Comparison of ENCODE assay signal across 1 cellular context in genomic region chr3:152846572-152847202, GRCh38.
TF ChIP-seq lines count a peak whose summit lies in the region.

No MANE protein-coding gene starts in this region.

TF ChIP-seq in K562, 482 proteins besides CTCF, POLR2A, EP300 and RAD21 (continued from another document):
- peak; percentile 87 for TF ChIP-seq CBX1 (IDR thresholded peaks at IDR 0.05; ENCODE audit: low read depth)
- peak; percentile 89 for TF ChIP-seq ZNF280A (IDR thresholded peaks at IDR 0.05; ENCODE audit: low read depth, partially characterized antibody)
- TF ChIP-seq ZFP36 (IDR thresholded peaks at IDR 0.05; ENCODE audit: low read depth, low read length, partially characterized antibody), result peak; percentile 7
- TF ChIP-seq CBX3 (IDR thresholded peaks at IDR 0.05; ENCODE audit: borderline replicate concordance in 1 of 2, low read length in 2 of 2), result peak in 1 of 2 experiments; percentile 79; a peak in 1 of 3 replicates
- peak; percentile 39 to 53; a peak in 1 of 4 replicates for TF ChIP-seq TRIM24 (IDR thresholded peaks at IDR 0.05)
TF ChIP-seq in K562: peak in this region for 7; not testable (repeated sequence) for 475.
